ENCODE assay signal across 29 cellular contexts in genomic region chr15:28914483-28915023, GRCh38. TPM values are rescaled to one million over a fixed set of nuclear protein-coding genes. Genes with fewer than 3 reads are reported as not detected.
A peak's percentile ranks its signal among the peaks of the same experiment; 100 is the strongest.
DNase-seq lines count a peak whose midpoint lies in the region; ATAC-seq and TF ChIP-seq lines count a peak whose summit lies in the region.
"Had no signal": no experiment of that assay in that cellular context is flagged by ENCODE, and none has a peak within 500 bp of the region (broad histone marks: within the 10 kb centered on the region; RNA-seq: fewer than 3 reads in every experiment).

No MANE protein-coding gene starts in this region.

- H3K4me1 Mint-ChIP-seq in activated T-cell treated with anti-CD3 and anti-CD28 coated beads, Interleukin-2, amount 50 U/mL, for 24 hours (ENCODE audit: low read depth) = peaks cover 46% of the 10 kb centered on the region
- peaks cover 19% of the 10 kb centered on the region for H3K4me1 Mint-ChIP-seq in activated T-cell treated with anti-CD3 and anti-CD28 coated beads, Interleukin-2, amount 50 U/mL, for 72 hours (ENCODE audit: low read depth)
- H3K4me1 Mint-ChIP-seq in chondrocyte (ENCODE audit: low read depth) = peaks cover 4% of the 10 kb centered on the region
- H3K4me1 Mint-ChIP-seq: memory B cell had no signal

- no peak for ATAC-seq in activated T-cell treated with anti-CD3 and anti-CD28 coated beads, Interleukin-2, amount 50 U/mL, for 72 hours (replicated peaks in 1 of 2)
- no peak for ATAC-seq in HG02938 (IDR thresholded peaks at IDR 0.05; ENCODE audit: unreplicated experiment)
- ATAC-seq: A549; CD8-positive, alpha-beta T cell; GM12878 had no signal

- TF ChIP-seq CTCF in HEK293 (tag by site-specific recombination; IDR thresholded peaks at IDR 0.05) (no peak), chondrocyte (IDR thresholded peaks at IDR 0.05) (no peak)

- no peaks in the 10 kb centered on the region for H3K9me3 Mint-ChIP-seq in activated T-cell treated with anti-CD3 and anti-CD28 coated beads, Interleukin-2, amount 50 U/mL, for 24 hours
- H3K9me3 Mint-ChIP-seq in activated T-cell treated with anti-CD3 and anti-CD28 coated beads, Interleukin-2, amount 50 U/mL, for 72 hours = no peaks in the 10 kb centered on the region
- no peaks in the 10 kb centered on the region for H3K9me3 Mint-ChIP-seq in chondrocyte (ENCODE audit: low read depth)
- H3K9me3 Mint-ChIP-seq: activated naive CD4-positive, alpha-beta T cell treated with anti-CD3 and anti-CD28 coated beads, Interleukin-2, amount 50 U/mL, for 24 hours; CD8-positive, alpha-beta T cell; immature natural killer cell; memory B cell had no signal

- intact Hi-C loops in posterior vena cava (cut with DNase I) = loop anchor here in 1 of 2 donors (5.0 kb wide), 1 partner anchor 1842 kb away; no protein-coding TSS in a partner anchor

- CTCF ChIA-PET in HEK293 (lab: Yijun Ruan, JAX) = interaction anchor here (0.6 kb wide), 1 partner anchor 76 kb away, joined by 3 read pairs; no protein-coding TSS in a partner anchor

- no peak overlapping the region for H3K4me3 Mint-ChIP-seq in activated T-cell treated with anti-CD3 and anti-CD28 coated beads, Interleukin-2, amount 50 U/mL, for 24 hours
- H3K4me3 Mint-ChIP-seq in activated T-cell treated with anti-CD3 and anti-CD28 coated beads, Interleukin-2, amount 50 U/mL, for 72 hours = no peak overlapping the region
- H3K4me3 Mint-ChIP-seq in chondrocyte (ENCODE audit: unreplicated experiment) = no peak overlapping the region
- H3K4me3 Mint-ChIP-seq: activated naive CD4-positive, alpha-beta T cell treated with anti-CD3 and anti-CD28 coated beads, Interleukin-2, amount 50 U/mL, for 24 hours; CD8-positive, alpha-beta T cell; immature natural killer cell; memory B cell had no signal

- no peak overlapping the region for H3K27ac ChIP-seq in HEK293 (ENCODE audit: extremely low read depth, low read depth, low read length)
- H3K27ac ChIP-seq: A549, breast epithelium, coronary artery, right atrium auricular region, RWPE1 had no signal

- peaks cover under 1% of the 10 kb centered on the region for H3K36me3 Mint-ChIP-seq in activated T-cell treated with anti-CD3 and anti-CD28 coated beads, Interleukin-2, amount 50 U/mL, for 24 hours (ENCODE audit: low read depth)
- H3K36me3 Mint-ChIP-seq in activated T-cell treated with anti-CD3 and anti-CD28 coated beads, Interleukin-2, amount 50 U/mL, for 72 hours (ENCODE audit: insufficient read depth in 2 of 2) = no peaks in the 10 kb centered on the region
- H3K36me3 Mint-ChIP-seq in chondrocyte (ENCODE audit: low read depth) = no peaks in the 10 kb centered on the region
- H3K36me3 Mint-ChIP-seq: activated naive CD4-positive, alpha-beta T cell treated with anti-CD3 and anti-CD28 coated beads, Interleukin-2, amount 50 U/mL, for 24 hours; immature natural killer cell; memory B cell had no signal

- no peak overlapping the region for H3K27ac Mint-ChIP-seq in activated T-cell treated with anti-CD3 and anti-CD28 coated beads, Interleukin-2, amount 50 U/mL, for 24 hours
- H3K27ac Mint-ChIP-seq in activated T-cell treated with anti-CD3 and anti-CD28 coated beads, Interleukin-2, amount 50 U/mL, for 72 hours = no peak overlapping the region
- H3K27ac Mint-ChIP-seq in chondrocyte (ENCODE audit: unreplicated experiment) = no peak overlapping the region
- H3K27ac Mint-ChIP-seq: activated naive CD4-positive, alpha-beta T cell treated with anti-CD3 and anti-CD28 coated beads, Interleukin-2, amount 50 U/mL, for 24 hours; memory B cell had no signal

- POLR2A ChIA-PET in HEK293 (lab: Yijun Ruan, JAX) = no interaction called here

- no peaks in the 10 kb centered on the region for H3K27me3 Mint-ChIP-seq in activated T-cell treated with anti-CD3 and anti-CD28 coated beads, Interleukin-2, amount 50 U/mL, for 24 hours
- no peaks in the 10 kb centered on the region for H3K27me3 Mint-ChIP-seq in activated T-cell treated with anti-CD3 and anti-CD28 coated beads, Interleukin-2, amount 50 U/mL, for 72 hours (ENCODE audit: low read depth)
- no peaks in the 10 kb centered on the region for H3K27me3 Mint-ChIP-seq in chondrocyte (ENCODE audit: low read depth)
- H3K27me3 Mint-ChIP-seq: activated naive CD4-positive, alpha-beta T cell treated with anti-CD3 and anti-CD28 coated beads, Interleukin-2, amount 50 U/mL, for 24 hours; memory B cell had no signal

- peaks cover 0 to 7% of the 10 kb centered on the region in 2 experiments; a peak in 2 of 3 replicates for H3K36me3 ChIP-seq in HEK293 (ENCODE audit: control insufficient read depth in 2 of 2, insufficient read depth in 1 of 2, low read length in 2 of 2)
- H3K36me3 ChIP-seq: breast epithelium, right atrium auricular region had no signal

- no peak overlapping the region for H3K4me3 ChIP-seq in HEK293 (ENCODE audit: low read depth, low read length)
- H3K4me3 ChIP-seq: A549, breast epithelium, coronary artery, GM12878, right atrium auricular region had no signal

- no peaks in the 10 kb centered on the region for H3K9me3 ChIP-seq in HEK293 (ENCODE audit: control insufficient read depth, insufficient read depth, low read depth, low read length)
- H3K9me3 ChIP-seq: A549, breast epithelium, right atrium auricular region had no signal

- H3K4me1 ChIP-seq in HEK293 (ENCODE audit: control insufficient read depth, insufficient read depth, low read length) = peaks cover 3% of the 10 kb centered on the region
- H3K4me1 ChIP-seq: breast epithelium, right atrium auricular region had no signal

- peak; percentile 28 for DNase-seq in activated T-cell treated with anti-CD3 and anti-CD28 coated beads, Interleukin-2, amount 50 U/mL, for 24 hours
- no peak for DNase-seq in activated T-cell treated with anti-CD3 and anti-CD28 coated beads, Interleukin-2, amount 50 U/mL, for 72 hours
- DNase-seq in chondrocyte (ENCODE audit: low spot score) (peak; percentile 77), posterior vena cava (ENCODE audit: low spot score) (peak; percentile 52), MV-4-11 (lab: John Stamatoyannopoulos, UW) (no peak), ureter (ENCODE audit: low spot score) (no peak)
- DNase-seq: activated CD4-positive, CD25-positive, alpha-beta regulatory T cell; activated T-cell treated with anti-CD3 and anti-CD28 coated beads, Interleukin-2, amount 50 U/mL, for 48 hours; AML-193; CD8-positive, alpha-beta T cell; DMS153; effector memory CD4-positive, alpha-beta T cell; immature natural killer cell; KG1; NCI-H1417 treated with DMSO at 0.1 percent for 48 hours; NCI-H2081 treated with DMSO at 0.1 percent for 48 hours; NCI-H748 treated with DMSO at 0.1 percent for 48 hours; stimulated activated CD4-positive, alpha-beta T cell treated with anti-CD3 and anti-CD28 coated beads, Interleukin-2, amount 100 ng/mL, for 24 hours; stimulated activated naive CD8-positive, alpha-beta T cell treated with anti-CD3 and anti-CD28 coated beads, Interleukin-15, Interleukin-2, amounts not matched to agents 100 U/mL and 50 U/mL, for 24 hours had no signal

TF ChIP-seq in HEK293, 187 proteins besides CTCF, POLR2A, EP300 and RAD21:
- TF ChIP-seq ZFP41 (tag by site-specific recombination; IDR thresholded peaks at IDR 0.05; ENCODE audit: borderline replicate concordance) = no peak
- TF ChIP-seq ZNF341 (tag by site-specific recombination; IDR thresholded peaks at IDR 0.05; ENCODE audit: low read depth) = peak; percentile 75

RNA-seq across cellular contexts. Expression of gene APBA2, which starts 28.8 kb away (rescaled TPM):
- 1 to 10 TPM; 9.1 to 9.8 TPM for total RNA-seq in activated T-cell treated with anti-CD3 and anti-CD28 coated beads, Interleukin-2, amount 50 U/mL, for 72 hours
- total RNA-seq in chondrocyte (26.4 to 30.4 TPM (median 28.7 TPM) in 3 replicates), posterior vena cava (1 to 10 TPM; 2.7 to 4.0 TPM), ureter (9.5 TPM)

Comparison
In these comparisons a context has a peak if more than half of its experiments do, and no peak if none do; other contexts are left out.
1. DNase-seq: peak in activated T-cell treated with anti-CD3 and anti-CD28 coated beads, Interleukin-2, amount 50 U/mL, for 24 hours (single experiment), chondrocyte (single experiment) and posterior vena cava (single experiment); none in activated T-cell treated with anti-CD3 and anti-CD28 coated beads, Interleukin-2, amount 50 U/mL, for 72 hours (0 of 2), MV-4-11 (single experiment) and ureter (single experiment).